8 cellular contexts compared by ENCODE assay signal in genomic region chr2:150487537-150488429, GRCh38. TPM values are rescaled to one million over a fixed set of nuclear protein-coding genes. Genes with fewer than 3 reads are reported as not detected.
DNase-seq lines count a peak whose midpoint lies in the region; ATAC-seq, FAIRE-seq and TF ChIP-seq lines count a peak whose summit lies in the region.

Gene RND3, minus strand, starts transcription at chr2:150487667. Its CDS starts 250 bp downstream, at chr2:150487417.

- H3K27me3 Mint-ChIP-seq in activated T-cell treated with anti-CD3 and anti-CD28 coated beads, Interleukin-2, amount 50 U/mL, for 24 hours = peaks cover 65% of the 10 kb centered on the region
- H3K27me3 Mint-ChIP-seq in neural crest cell (ENCODE audit: low read depth) = peaks cover 3% of the 10 kb centered on the region
- peaks cover 4% of the 10 kb centered on the region for H3K27me3 Mint-ChIP-seq in type B pancreatic cell

- peak within 1 kb of the TSS; percentile 100 for H3K4me3 ChIP-seq in fibroblast of villous mesenchyme (ENCODE audit: low read depth, low read length)

- TF ChIP-seq CTCF in fibroblast of villous mesenchyme (IDR thresholded peaks at IDR 0.05; ENCODE audit: insufficient read depth, low read depth, low read length) (peak; percentile 89), neural crest cell (conservative IDR thresholded peaks at IDR 0.05) (peak; percentile 91), type B pancreatic cell (conservative IDR thresholded peaks at IDR 0.05) (peak; percentile 94)

- ATAC-seq in HG03378 (IDR thresholded peaks at IDR 0.05; ENCODE audit: unreplicated experiment) = peak; percentile 88

- peak; percentile 67 for FAIRE-seq in GM19239 (lab: Jason Lieb, UNC)

- no peak within 1 kb of the TSS for H3K27ac Mint-ChIP-seq in activated T-cell treated with anti-CD3 and anti-CD28 coated beads, Interleukin-2, amount 50 U/mL, for 24 hours
- H3K27ac Mint-ChIP-seq in neural crest cell (ENCODE audit: unreplicated experiment) = peak within 1 kb of the TSS; percentile 98
- H3K27ac Mint-ChIP-seq in type B pancreatic cell = peak within 1 kb of the TSS; percentile 98

- H3K4me3 Mint-ChIP-seq in activated T-cell treated with anti-CD3 and anti-CD28 coated beads, Interleukin-2, amount 50 U/mL, for 24 hours = peak within 1 kb of the TSS; percentile 36
- H3K4me3 Mint-ChIP-seq in neural crest cell (peak within 1 kb of the TSS; percentile 100), type B pancreatic cell (peak within 1 kb of the TSS; percentile 100)

- no peaks in the 10 kb centered on the region for H3K9me3 Mint-ChIP-seq in activated T-cell treated with anti-CD3 and anti-CD28 coated beads, Interleukin-2, amount 50 U/mL, for 24 hours
- H3K9me3 Mint-ChIP-seq in neural crest cell (no peaks in the 10 kb centered on the region), type B pancreatic cell (no peaks in the 10 kb centered on the region)

- DNase-seq in COLO668 (lab: John Stamatoyannopoulos, UW; ENCODE audit: unreplicated experiment) (peak; percentile 95), GM19239 (ENCODE audit: insufficient read length, low spot score) (peak; percentile 31), NCI-H345 (lab: John Stamatoyannopoulos, UW) (peak; percentile 99), fibroblast of villous mesenchyme (ENCODE audit: low read depth) (peak; percentile 100), neural crest cell (ENCODE audit: low read depth, low spot score) (peak; percentile 95), type B pancreatic cell (ENCODE audit: extremely low spot score, unreplicated experiment) (peak; percentile 97)
- peak; percentile 44 for DNase-seq in activated T-cell treated with anti-CD3 and anti-CD28 coated beads, Interleukin-2, amount 50 U/mL, for 24 hours

- H3K36me3 Mint-ChIP-seq in activated T-cell treated with anti-CD3 and anti-CD28 coated beads, Interleukin-2, amount 50 U/mL, for 24 hours (ENCODE audit: low read depth) = no peaks in the 10 kb centered on the region
- H3K36me3 Mint-ChIP-seq in neural crest cell (ENCODE audit: low read depth) (peaks cover 5% of the 10 kb centered on the region), type B pancreatic cell (peaks cover 40% of the 10 kb centered on the region)

- peaks cover 14% of the 10 kb centered on the region for H3K4me1 Mint-ChIP-seq in activated T-cell treated with anti-CD3 and anti-CD28 coated beads, Interleukin-2, amount 50 U/mL, for 24 hours (ENCODE audit: low read depth)
- H3K4me1 Mint-ChIP-seq in neural crest cell (peaks cover 21% of the 10 kb centered on the region), type B pancreatic cell (ENCODE audit: unreplicated experiment) (peaks cover 21% of the 10 kb centered on the region)

RNA-seq across cellular contexts. Expression of gene RND3, which starts in this region (rescaled TPM):
- total RNA-seq in fibroblast of villous mesenchyme (635 and 1,266 TPM in 2 replicates), neural crest cell (49.7 and 54.3 TPM in 2 replicates), type B pancreatic cell (ENCODE audit: low replicate concordance) (161 and 169 TPM in 2 replicates)

Comparison
In these comparisons a context has a peak if more than half of its experiments do, and no peak if none do; other contexts are left out.
1. Peak in every context shown above with its lines: DNase-seq, ATAC-seq and H3K4me3 ChIP-seq.
2. DNase-seq: peak in every context shown above with its lines; median percentile 100 in fibroblast of villous mesenchyme; 99 in NCI-H345; 97 in type B pancreatic cell; 95 in COLO668; 95 in neural crest cell; 44 in activated T-cell treated with anti-CD3 and anti-CD28 coated beads, Interleukin-2, amount 50 U/mL, for 24 hours; 31 in GM19239.
3. H3K4me3 Mint-ChIP-seq: peak in every context shown above with its lines; median percentile 100 in neural crest cell; 100 in type B pancreatic cell; 36 in activated T-cell treated with anti-CD3 and anti-CD28 coated beads, Interleukin-2, amount 50 U/mL, for 24 hours.